In the genomic region with DNA sequence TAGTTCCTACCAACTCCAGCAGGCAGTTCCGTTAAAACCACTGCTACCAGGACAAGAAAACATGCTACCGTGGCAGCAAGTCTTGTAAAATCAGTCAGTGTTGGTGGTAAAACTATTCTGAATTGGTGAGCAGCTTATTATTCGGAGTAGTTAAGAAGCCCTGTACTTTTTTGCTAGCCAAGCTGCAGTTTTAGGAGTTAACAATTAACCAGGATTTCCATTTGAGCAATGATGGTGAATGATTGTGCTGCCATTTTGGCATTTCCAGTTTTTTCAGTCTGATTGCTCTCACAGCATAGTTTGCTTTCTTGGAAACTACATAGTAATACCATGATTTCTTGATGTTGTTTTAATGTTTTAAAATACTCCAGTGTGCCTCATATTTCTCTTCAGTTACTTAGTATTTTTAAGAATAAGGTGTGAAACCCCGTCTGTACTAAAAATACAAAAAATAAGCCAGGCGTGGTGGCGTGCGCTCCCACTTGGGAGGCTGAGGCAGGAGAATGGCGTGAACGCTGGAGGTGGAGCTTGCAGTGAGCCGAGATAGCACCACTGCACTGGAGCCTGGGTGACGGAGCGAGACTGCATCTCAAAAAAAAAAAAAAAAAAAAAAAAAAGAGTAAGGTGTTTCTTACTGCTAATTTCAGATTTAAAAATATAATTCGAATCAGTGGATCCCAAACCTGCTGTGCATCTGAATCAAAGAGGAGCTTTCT, we compare ENCODE assay signal across 2 cellular contexts.
A peak's percentile ranks its signal among the peaks of the same experiment; 100 is the strongest.
TF ChIP-seq lines count a peak whose summit lies in the region.

No MANE protein-coding gene starts in this region.

TF ChIP-seq in liver, 16 proteins besides CTCF, POLR2A, EP300 and RAD21:
- TF ChIP-seq SP1 (IDR thresholded peaks at IDR 0.05) (no peak), YY1 (IDR thresholded peaks at IDR 0.05) (peak; percentile 93)

TF ChIP-seq in HepG2, 621 proteins besides CTCF, POLR2A, EP300 and RAD21:
- TF ChIP-seq ZNF782 (CRISPR knock-in tag; IDR thresholded peaks at IDR 0.05; ENCODE audit: borderline replicate concordance): no peak
- TF ChIP-seq, protein P1, sequence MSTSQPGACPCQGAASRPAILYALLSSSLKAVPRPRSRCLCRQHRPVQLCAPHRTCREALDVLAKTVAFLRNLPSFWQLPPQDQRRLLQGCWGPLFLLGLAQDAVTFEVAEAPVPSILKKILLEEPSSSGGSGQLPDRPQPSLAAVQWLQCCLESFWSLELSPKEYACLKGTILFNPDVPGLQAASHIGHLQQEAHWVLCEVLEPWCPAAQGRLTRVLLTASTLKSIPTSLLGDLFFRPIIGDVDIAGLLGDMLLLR (CRISPR knock-in tag; IDR thresholded peaks at IDR 0.05): no peak
- TF ChIP-seq GTF3A (CRISPR knock-in tag; conservative IDR thresholded peaks at IDR 0.05): no peak
- TF ChIP-seq SMC3 (IDR thresholded peaks at IDR 0.05; ENCODE audit: low read length): no peak
- no peak for TF ChIP-seq TFDP2 (CRISPR knock-in tag; IDR thresholded peaks at IDR 0.05)
- no peak for TF ChIP-seq ZSCAN9 (CRISPR knock-in tag; IDR thresholded peaks at IDR 0.05; ENCODE audit: borderline replicate concordance)
- TF ChIP-seq ZNF543 (CRISPR knock-in tag; IDR thresholded peaks at IDR 0.05): no peak
- no peak for TF ChIP-seq ZNF672 (CRISPR knock-in tag; IDR thresholded peaks at IDR 0.05)
- no peak for TF ChIP-seq ZNF432 (CRISPR knock-in tag; IDR thresholded peaks at IDR 0.05; ENCODE audit: borderline replicate concordance)
- no peak for TF ChIP-seq BCL6 (CRISPR knock-in tag; IDR thresholded peaks at IDR 0.05)
- TF ChIP-seq ZNF10 (CRISPR knock-in tag; IDR thresholded peaks at IDR 0.05; ENCODE audit: borderline replicate concordance, low read depth): no peak
- TF ChIP-seq GATA4 (IDR thresholded peaks at IDR 0.05; ENCODE audit: borderline replicate concordance, low read depth): no peak
- TF ChIP-seq TIGD3 (CRISPR knock-in tag; IDR thresholded peaks at IDR 0.05; ENCODE audit: borderline replicate concordance): no peak
- no peak for TF ChIP-seq PRDM10 (CRISPR knock-in tag; IDR thresholded peaks at IDR 0.05; ENCODE audit: low read depth)
- TF ChIP-seq KDM3A (CRISPR knock-in tag; IDR thresholded peaks at IDR 0.05; ENCODE audit: low read depth): no peak
